ENCODE assay signal across 11 cellular contexts in genomic region chr17:55609737-55610201, GRCh38.
DNase-seq lines count a peak whose midpoint lies in the region; ATAC-seq and TF ChIP-seq lines count a peak whose summit lies in the region.
"Had no signal": no experiment of that assay in that cellular context is flagged by ENCODE, and none has a peak within 500 bp of the region (broad histone marks: within the 10 kb centered on the region; RNA-seq: fewer than 3 reads in every experiment).

No MANE protein-coding gene starts in this region.

- ATAC-seq in heart left ventricle (peak; percentile 42 to 73 (median 66)), HG02798 (IDR thresholded peaks at IDR 0.05; ENCODE audit: poor library complexity, unreplicated experiment) (no peak)

- TF ChIP-seq POLR2A in heart left ventricle (IDR thresholded peaks at IDR 0.05), result no peak

- peaks cover 0 to 12% (median 0%) of the 10 kb centered on the region in 12 donors for H3K4me1 ChIP-seq in heart left ventricle
- peaks cover 25% of the 10 kb centered on the region for H3K4me1 ChIP-seq in rectal smooth muscle tissue (ENCODE audit: control insufficient read depth, insufficient read depth, low read length)

- intact Hi-C loops in heart left ventricle (cut with DNase I), result loop anchor here in 3 of 10 donors (10.0 kb wide), 2 partner anchors 75 to 85 kb away; no protein-coding TSS in a partner anchor

- H3K27me3 ChIP-seq in heart left ventricle, result no peaks in the 10 kb centered on the region
- H3K27me3 ChIP-seq in rectal smooth muscle tissue (ENCODE audit: control insufficient read depth, insufficient read depth, low read length), result no peaks in the 10 kb centered on the region

- no peak overlapping the region for H3K9ac ChIP-seq in rectal smooth muscle tissue (ENCODE audit: low read length)

- H3K9me3 ChIP-seq in heart left ventricle, result no peaks in the 10 kb centered on the region

- peak overlapping the region in 3 of 12 donors; percentile 8 to 39 (median 32) for H3K27ac ChIP-seq in heart left ventricle
- peak overlapping the region; percentile 62 for H3K27ac ChIP-seq in rectal smooth muscle tissue (ENCODE audit: low read depth, low read length)

- H3K4me3 ChIP-seq in heart left ventricle (no peak overlapping the region), rectal smooth muscle tissue (ENCODE audit: low read length) (no peak overlapping the region)

- 57 to 68% (median 62%) methylated on average over 3 of the region's 3 CpGs for WGBS in heart left ventricle, 4 donors

- TF ChIP-seq CTCF in heart left ventricle (IDR thresholded peaks at IDR 0.05), result no peak

- H3K36me3 ChIP-seq in heart left ventricle, result no peaks in the 10 kb centered on the region
- H3K36me3 ChIP-seq in rectal smooth muscle tissue (ENCODE audit: control insufficient read depth, insufficient read depth, low read length), result no peaks in the 10 kb centered on the region

- DNase-seq in AG20443 (ENCODE audit: low spot score) (peak; percentile 55), SW480 (ENCODE audit: low spot score) (peak; percentile 35), heart left ventricle (peak in 1 of 5 donors; percentile 44), CD1c-positive myeloid dendritic cell (ENCODE audit: extremely low spot score) (no peak), DMS79 (lab: John Stamatoyannopoulos, UW) (no peak)
- no peak for DNase-seq in stimulated activated CD4-positive, alpha-beta T cell treated with anti-CD3 and anti-CD28 coated beads, Interleukin-4, amount 100 ng/mL, for 4 hours
- DNase-seq: erythroblast, NCI-H446 treated with DMSO at 0.1 percent for 48 hours, occipital lobe had no signal

Comparison
In these comparisons a context has a peak if more than half of its experiments do, and no peak if none do; other contexts are left out.
1. DNase-seq: peak in AG20443 (single experiment) and SW480 (single experiment); none in stimulated activated CD4-positive, alpha-beta T cell treated with anti-CD3 and anti-CD28 coated beads, Interleukin-4, amount 100 ng/mL, for 4 hours (0 of 2), CD1c-positive myeloid dendritic cell (single experiment) and DMS79 (single experiment).